8 cellular contexts compared by ENCODE assay signal in genomic region chr7:148698397-148699023, GRCh38. TPM values are rescaled to one million over a fixed set of nuclear protein-coding genes. Genes with fewer than 3 reads are reported as not detected.
DNase-seq lines count a peak whose midpoint lies in the region; ATAC-seq and TF ChIP-seq lines count a peak whose summit lies in the region.

Gene CUL1, plus strand, starts transcription at chr7:148698903. Its CDS starts 31,220 bp downstream, at chr7:148730123.

- no peaks in the 10 kb centered on the region for H3K36me3 ChIP-seq in mucosa of stomach (ENCODE audit: control insufficient read depth, insufficient read depth, low read length)

- H3K27me3 ChIP-seq in CD4-positive, alpha-beta T cell (ENCODE audit: control insufficient read depth, insufficient read depth, low read length), result no peaks in the 10 kb centered on the region
- H3K27me3 ChIP-seq in mucosa of stomach (ENCODE audit: control insufficient read depth, insufficient read depth, low read length), result no peaks in the 10 kb centered on the region

- peak within 1 kb of the TSS; percentile 73 for H3K27ac ChIP-seq in CD4-positive, alpha-beta T cell (ENCODE audit: low read depth, low read length)

- H3K9ac ChIP-seq in mucosa of stomach (ENCODE audit: low read length), result peak within 1 kb of the TSS; percentile 91

- H3K9me3 Mint-ChIP-seq in CD4-positive, alpha-beta T cell, result no peaks in the 10 kb centered on the region

- H3K36me3 Mint-ChIP-seq in CD4-positive, alpha-beta T cell (ENCODE audit: low read depth), result peaks cover 13% of the 10 kb centered on the region

- H3K9me3 ChIP-seq in CD4-positive, alpha-beta T cell (ENCODE audit: control insufficient read depth, low read length), result no peaks in the 10 kb centered on the region
- no peaks in the 10 kb centered on the region for H3K9me3 ChIP-seq in mucosa of stomach (ENCODE audit: control insufficient read depth, low read length)

- H3K4me3 ChIP-seq in epithelial cell of proximal tubule (ENCODE audit: low read depth, low read length), result peak within 1 kb of the TSS; percentile 77
- H3K4me3 ChIP-seq in mucosa of stomach (ENCODE audit: low read length), result peak within 1 kb of the TSS; percentile 47

- intact Hi-C loops in CD4-positive, alpha-beta T cell (cut with DNase I, micrococcal nuclease), result loop anchor here (2.0 to 10.0 kb wide), 9 partner anchors 39 to 426 kb away; partner anchors contain the start of genes EZH2 (in 1 of the 2) and ZNF425 (in 1 of the 2)

- no peak for TF ChIP-seq CTCF in CD4-positive, alpha-beta T cell (IDR thresholded peaks at IDR 0.05)
- no peak for TF ChIP-seq CTCF in epithelial cell of proximal tubule (conservative IDR thresholded peaks at IDR 0.05; ENCODE audit: low read depth, low read length)

- H3K4me3 Mint-ChIP-seq in CD4-positive, alpha-beta T cell, result peak within 1 kb of the TSS; percentile 91

- peaks cover 51% of the 10 kb centered on the region for H3K4me1 Mint-ChIP-seq in CD4-positive, alpha-beta T cell (ENCODE audit: low read depth)

- POLR2A ChIA-PET in CD4-positive, alpha-beta T cell (lab: Charles Lee), result interaction anchor here (0.6 to 3.3 kb wide), 34 partner anchors 9 to 449 kb away, joined by 3 to 32 read pairs (median 5); partner anchors contain the start of genes EZH2, PDIA4 and ZNF398

- H3K4me1 ChIP-seq in mucosa of stomach (ENCODE audit: control insufficient read depth, insufficient read depth, low read length), result peaks cover 22% of the 10 kb centered on the region

- no peaks in the 10 kb centered on the region for H3K27me3 Mint-ChIP-seq in CD4-positive, alpha-beta T cell

- peak; percentile 75 for ATAC-seq in CD4-positive, alpha-beta T cell (ENCODE audit: poor library complexity)
- peak; percentile 65 for ATAC-seq in GM19372 (IDR thresholded peaks at IDR 0.05; ENCODE audit: low read depth, unreplicated experiment)
- ATAC-seq in HG03520 (IDR thresholded peaks at IDR 0.05; ENCODE audit: unreplicated experiment), result peak; percentile 62

- H3K27ac Mint-ChIP-seq in CD4-positive, alpha-beta T cell, result peak within 1 kb of the TSS; percentile 88

- DNase-seq in CD4-positive, alpha-beta T cell, result peak; percentile 74 to 86 (median 80)
- DNase-seq in NOMO-1 treated with DMSO at 0.1 percent for 48 hours (lab: John Stamatoyannopoulos, UW; ENCODE audit: unreplicated experiment) (peak; percentile 47), activated T-cell treated with anti-CD3 and anti-CD28 coated beads for 4 hours (peak; percentile 74), epithelial cell of proximal tubule (ENCODE audit: low read depth) (no peak)
- DNase-seq in stimulated activated CD8-positive, alpha-beta memory T cell treated with anti-CD3 and anti-CD28 coated beads, Interleukin-7, amount 100 ng/mL, for 24 hours (ENCODE audit: low read depth), result peak; percentile 58

- CTCF ChIA-PET in CD4-positive, alpha-beta T cell (lab: Charles Lee), result interaction anchor here (1.0 to 1.6 kb wide), 4 partner anchors 76 to 448 kb away, joined by 3 to 5 read pairs (median 4); partner anchors contain the start of gene ZNF398

RNA-seq across cellular contexts. Expression of gene CUL1, which starts in this region (rescaled TPM):
- 10 to 100 TPM; 31.0 to 31.2 TPM for total RNA-seq in CD4-positive, alpha-beta T cell
- 32.5 and 49.9 TPM in 2 replicates for total RNA-seq in epithelial cell of proximal tubule
